Comparison of ENCODE assay signal across 8 cellular contexts in genomic region chr14:56120091-56120632, GRCh38. TPM values are rescaled to one million over a fixed set of nuclear protein-coding genes. Genes with fewer than 3 reads are reported as not detected.
A peak's percentile ranks its signal among the peaks of the same experiment; 100 is the strongest.
DNase-seq lines count a peak whose midpoint lies in the region; ATAC-seq and TF ChIP-seq lines count a peak whose summit lies in the region.

No MANE protein-coding gene starts in this region.

- TF ChIP-seq RAD21 in liver (IDR thresholded peaks at IDR 0.05), result peak; percentile 42 to 45

- H3K27me3 Mint-ChIP-seq in CD4-positive, alpha-beta memory T cell, result peaks cover 3 to 4% of the 10 kb centered on the region in 2 donors
- peaks cover 13% of the 10 kb centered on the region for H3K27me3 Mint-ChIP-seq in IgD-negative memory B cell

- CTCF ChIA-PET in CD4-positive, alpha-beta memory T cell (lab: Charles Lee; ENCODE audit: partially characterized antibody), result no interaction called here

- H3K4me3 ChIP-seq in CD4-positive, alpha-beta memory T cell (ENCODE audit: low read length in 2 of 2), result peak overlapping the region in 1 of 2 donors; percentile 63
- H3K4me3 ChIP-seq in liver (ENCODE audit: low read depth in 1 of 3, low read length in 3 of 3) (peak overlapping the region; percentile 59 to 95 (median 73)), thyroid gland (replicated peaks in 1 of 3) (peak overlapping the region; percentile 32 to 87 (median 73))

- peak overlapping the region; percentile 8 to 67 for H3K9ac ChIP-seq in liver (ENCODE audit: low read depth in 1 of 2, low read length in 2 of 2)

- H3K4me3 Mint-ChIP-seq in CD4-positive, alpha-beta memory T cell, result peak overlapping the region; percentile 85 to 94 (median 91)
- H3K4me3 Mint-ChIP-seq in IgD-negative memory B cell, result peak overlapping the region; percentile 84 to 94 (median 92)

- H3K4me1 ChIP-seq in CD4-positive, alpha-beta memory T cell (ENCODE audit: insufficient read depth, low read length), result peaks cover 46% of the 10 kb centered on the region
- H3K4me1 ChIP-seq in liver (ENCODE audit: control insufficient read depth in 4 of 4, insufficient read depth in 4 of 4, low read length in 3 of 4), result peaks cover 0 to 20% (median 15%) of the 10 kb centered on the region in 4 donors
- H3K4me1 ChIP-seq in thyroid gland, result peaks cover 15 to 16% of the 10 kb centered on the region in 2 donors

- peak in 1 of 2 donors; percentile 26 for TF ChIP-seq POLR2A in thyroid gland (IDR thresholded peaks at IDR 0.05)

- H3K9me3 Mint-ChIP-seq in CD4-positive, alpha-beta memory T cell, result no peaks in the 10 kb centered on the region
- H3K9me3 Mint-ChIP-seq in IgD-negative memory B cell, result no peaks in the 10 kb centered on the region

- peaks cover 40 to 62% (median 47%) of the 10 kb centered on the region in 4 donors for H3K4me1 Mint-ChIP-seq in CD4-positive, alpha-beta memory T cell
- peaks cover 15 to 31% (median 28%) of the 10 kb centered on the region in 3 donors for H3K4me1 Mint-ChIP-seq in IgD-negative memory B cell

- POLR2A ChIA-PET in CD4-positive, alpha-beta memory T cell (lab: Charles Lee; ENCODE audit: partially characterized antibody), result interaction anchor here (1.8 kb wide), 1 partner anchor 14 kb away, joined by 4 read pairs; no protein-coding TSS in a partner anchor

- H3K27ac Mint-ChIP-seq in CD4-positive, alpha-beta memory T cell, result peak overlapping the region in 6 of 7 donors; percentile 0 to 91 (median 32)
- H3K27ac Mint-ChIP-seq in IgD-negative memory B cell, result peak overlapping the region in 2 of 3 donors; percentile 51 to 80

- no peak overlapping the region for H3K27ac ChIP-seq in CD4-positive, alpha-beta memory T cell (ENCODE audit: low read depth, low read length)
- H3K27ac ChIP-seq in liver (ENCODE audit: low read depth in 1 of 2, low read length in 2 of 2), result peak overlapping the region; percentile 3 to 83
- peak overlapping the region; percentile 44 to 91 (median 84) for H3K27ac ChIP-seq in thyroid gland

- intact Hi-C loops in CD4-positive, alpha-beta memory T cell (cut with micrococcal nuclease), result no loop called here
- intact Hi-C loops in thyroid gland (cut with DNase I), result loop anchor here (10.0 kb wide), 1 partner anchor 95 kb away; no protein-coding TSS in a partner anchor

- no peaks in the 10 kb centered on the region for H3K36me3 ChIP-seq in CD4-positive, alpha-beta memory T cell (ENCODE audit: insufficient read depth, low read length)
- no peaks in the 10 kb centered on the region for H3K36me3 ChIP-seq in liver (ENCODE audit: control insufficient read depth in 4 of 4, insufficient read depth in 3 of 4, low read depth in 1 of 4, low read length in 3 of 4)
- H3K36me3 ChIP-seq in thyroid gland, result no peaks in the 10 kb centered on the region

- H3K9me3 ChIP-seq in CD4-positive, alpha-beta memory T cell (ENCODE audit: control insufficient read depth in 1 of 2, low read length in 2 of 2), result no peaks in the 10 kb centered on the region
- no peaks in the 10 kb centered on the region for H3K9me3 ChIP-seq in liver (ENCODE audit: control insufficient read depth in 4 of 4, low read length in 3 of 4)
- H3K9me3 ChIP-seq in thyroid gland, result no peaks in the 10 kb centered on the region

- WGBS in liver, result 3% methylated on average over 13 of the region's 13 CpGs
- 5 to 6% methylated on average over 13 of the region's 13 CpGs for WGBS in thyroid gland, 2 donors

- no peak for ATAC-seq in HG03025 (IDR thresholded peaks at IDR 0.05; ENCODE audit: low FRiP score, unreplicated experiment)

- peaks cover 0 to 5% of the 10 kb centered on the region in 2 donors for H3K36me3 Mint-ChIP-seq in CD4-positive, alpha-beta memory T cell
- no peaks in the 10 kb centered on the region for H3K36me3 Mint-ChIP-seq in IgD-negative memory B cell

- peak; percentile 37 for TF ChIP-seq CTCF in liver (IDR thresholded peaks at IDR 0.05; ENCODE audit: low read depth, low read length, missing input control)
- peak in 1 of 6 experiments; percentile 17 for TF ChIP-seq CTCF in thyroid gland (IDR thresholded peaks at IDR 0.05)

- DNase-seq in CD4-positive, alpha-beta memory T cell, result peak in 2 of 5 donors; percentile 3 to 19
- DNase-seq in astrocyte of the hippocampus (ENCODE audit: low read depth, low spot score), result peak; percentile 64
- peak; percentile 30 to 46 for DNase-seq in thyroid gland
- no peak for DNase-seq in iPS-NIHi7 (ENCODE audit: extremely low spot score)
- no peak for DNase-seq in ureter (ENCODE audit: low spot score)

- H3K27me3 ChIP-seq in CD4-positive, alpha-beta memory T cell (ENCODE audit: insufficient read depth, low read length), result no peaks in the 10 kb centered on the region
- H3K27me3 ChIP-seq in liver (ENCODE audit: control insufficient read depth in 4 of 4, insufficient read depth in 4 of 4, low read length in 3 of 4) (no peaks in the 10 kb centered on the region), thyroid gland (no peaks in the 10 kb centered on the region)

TF ChIP-seq in liver, 16 proteins besides CTCF, POLR2A, EP300 and RAD21:
- TF ChIP-seq ZBTB33 (IDR thresholded peaks at IDR 0.05), result no peak
- no peak for TF ChIP-seq NR2F2 (IDR thresholded peaks at IDR 0.05)
- TF ChIP-seq GABPA (IDR thresholded peaks at IDR 0.05 in 1 of 2, conservative IDR thresholded peaks at IDR 0.05 in 1 of 2), result no peak

RNA-seq across cellular contexts. Expression of gene PELI2, which starts 2.0 kb away (rescaled TPM):
- total RNA-seq in CD4-positive, alpha-beta memory T cell, result 10 to 100 TPM; 13.6 to 16.4 TPM
- polyA plus RNA-seq in CD4-positive, alpha-beta memory T cell, result 1 to 10 TPM; 1.2 to 1.9 TPM
- 0.85 TPM for polyA plus RNA-seq in IgD-negative memory B cell
- 1 to 10 TPM; 1.6 to 2.9 TPM for total RNA-seq in liver
- polyA plus RNA-seq in liver, result under 1 TPM; 0.68 to 0.74 TPM
- total RNA-seq in thyroid gland, result 10 to 100 TPM; 10.8 to 17.6 (median 13.6) TPM
- 15.5 TPM for total RNA-seq in ureter

Comparison
In these comparisons a context has a peak if more than half of its experiments do, and no peak if none do; other contexts are left out.
1. DNase-seq: peak in astrocyte of the hippocampus (single experiment) and thyroid gland (2 of 2); none in iPS-NIHi7 (single experiment) and ureter (single experiment).